Comparison of ENCODE assay signal across 18 cellular contexts in the genomic region with DNA sequence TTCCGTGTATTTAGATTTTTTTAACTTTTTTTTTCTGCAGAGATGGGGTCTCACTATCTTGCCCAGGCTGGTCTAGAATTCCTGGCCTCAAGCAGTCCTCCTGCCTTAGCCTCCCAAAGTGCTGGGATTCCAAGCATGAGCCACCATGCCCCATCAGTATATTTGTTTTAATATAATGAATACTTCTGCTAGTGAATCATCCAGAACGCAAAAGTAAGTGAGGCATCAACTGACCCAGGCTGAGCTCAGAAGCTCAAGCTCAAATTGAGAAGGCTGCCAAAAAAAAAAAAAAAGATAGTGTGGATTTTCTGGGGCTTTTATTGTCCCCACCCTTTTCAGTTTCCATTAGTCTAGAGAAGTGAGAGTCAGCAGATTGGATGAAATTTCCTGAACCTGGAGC. TPM values are rescaled to one million over a fixed set of nuclear protein-coding genes. Genes with fewer than 3 reads are reported as not detected.
"Had no signal": no experiment of that assay in that cellular context is flagged by ENCODE, and none has a peak within 500 bp of the region (broad histone marks: within the 10 kb centered on the region; RNA-seq: fewer than 3 reads in every experiment).

No MANE protein-coding gene starts in this region.

- H3K27me3 ChIP-seq: adrenal gland, heart left ventricle, uterus had no signal

- H3K4me3 ChIP-seq: adrenal gland, heart left ventricle, prostate gland, uterus had no signal

- H3K9me3 ChIP-seq: adrenal gland, prostate gland had no signal

- H3K4me1 ChIP-seq: adrenal gland, heart left ventricle, prostate gland, uterus had no signal

- H3K36me3 ChIP-seq: adrenal gland, heart left ventricle, prostate gland, uterus had no signal

- H3K27ac ChIP-seq: adrenal gland, heart left ventricle, prostate gland, uterus had no signal

- DNase-seq: activated T-cell treated with anti-CD3 and anti-CD28 coated beads, Interleukin-2, amount 50 U/mL, for 1 hour; central memory CD4-positive, alpha-beta T cell; dermis blood vessel endothelial cell; effector memory CD4-positive, alpha-beta T cell; heart left ventricle; left ventricle myocardium superior; stimulated activated CD4-positive, alpha-beta T cell treated with anti-CD3 and anti-CD28 coated beads, Interleukin-12 subunit alpha, Interleukin-12 subunit beta, amount 100 ng/mL, for 4 hours; trophoblast cell; uterus had no signal

RNA-seq across cellular contexts. Expression of gene TECTB, which starts 39.0 kb away (rescaled TPM):
- total RNA-seq: adrenal gland; astrocyte; dermis blood vessel endothelial cell; fibroblast of villous mesenchyme; heart left ventricle; left ventricle myocardium superior; natural killer cell treated with Interleukin-12 subunit alpha and Interleukin-12 subunit beta and Interleukin-15 and Interleukin-18, amount 100 ng/mL, for 72 hours; osteocyte; prostate gland; skeletal muscle tissue; temporal lobe; uterus had no signal
- polyA plus RNA-seq: adrenal gland, esophagus, heart left ventricle had no signal
